1 cellular context compared by ENCODE assay signal in genomic region chr9:91902465-91903125, GRCh38.
TF ChIP-seq lines count a peak whose summit lies in the region.

No MANE protein-coding gene starts in this region.

TF ChIP-seq in H1, 55 proteins besides CTCF, POLR2A, EP300 and RAD21 (continued from another document):
- no peak for TF ChIP-seq NANOG (IDR thresholded peaks at IDR 0.05; ENCODE audit: insufficient read depth, low read depth, low read length, poor library complexity, severe bottlenecking)
- no peak for TF ChIP-seq JUND (IDR thresholded peaks at IDR 0.05; ENCODE audit: low read length)
- TF ChIP-seq NRF1 (IDR thresholded peaks at IDR 0.05; ENCODE audit: low read depth, low read length) = no peak
- no peak for TF ChIP-seq CEBPB (IDR thresholded peaks at IDR 0.05; ENCODE audit: low read depth, low read length)
- TF ChIP-seq SRF (IDR thresholded peaks at IDR 0.05; ENCODE audit: low read depth, low read length) = no peak
- TF ChIP-seq POU5F1 (IDR thresholded peaks at IDR 0.05; ENCODE audit: low read depth, low read length) = no peak
- TF ChIP-seq JUN (IDR thresholded peaks at IDR 0.05; ENCODE audit: low read depth, low read length) = no peak
- no peak for TF ChIP-seq HDAC2 (IDR thresholded peaks at IDR 0.05; ENCODE audit: borderline replicate concordance in 1 of 2, low read depth in 2 of 2, low read length in 2 of 2)
- TF ChIP-seq, protein P1, sequence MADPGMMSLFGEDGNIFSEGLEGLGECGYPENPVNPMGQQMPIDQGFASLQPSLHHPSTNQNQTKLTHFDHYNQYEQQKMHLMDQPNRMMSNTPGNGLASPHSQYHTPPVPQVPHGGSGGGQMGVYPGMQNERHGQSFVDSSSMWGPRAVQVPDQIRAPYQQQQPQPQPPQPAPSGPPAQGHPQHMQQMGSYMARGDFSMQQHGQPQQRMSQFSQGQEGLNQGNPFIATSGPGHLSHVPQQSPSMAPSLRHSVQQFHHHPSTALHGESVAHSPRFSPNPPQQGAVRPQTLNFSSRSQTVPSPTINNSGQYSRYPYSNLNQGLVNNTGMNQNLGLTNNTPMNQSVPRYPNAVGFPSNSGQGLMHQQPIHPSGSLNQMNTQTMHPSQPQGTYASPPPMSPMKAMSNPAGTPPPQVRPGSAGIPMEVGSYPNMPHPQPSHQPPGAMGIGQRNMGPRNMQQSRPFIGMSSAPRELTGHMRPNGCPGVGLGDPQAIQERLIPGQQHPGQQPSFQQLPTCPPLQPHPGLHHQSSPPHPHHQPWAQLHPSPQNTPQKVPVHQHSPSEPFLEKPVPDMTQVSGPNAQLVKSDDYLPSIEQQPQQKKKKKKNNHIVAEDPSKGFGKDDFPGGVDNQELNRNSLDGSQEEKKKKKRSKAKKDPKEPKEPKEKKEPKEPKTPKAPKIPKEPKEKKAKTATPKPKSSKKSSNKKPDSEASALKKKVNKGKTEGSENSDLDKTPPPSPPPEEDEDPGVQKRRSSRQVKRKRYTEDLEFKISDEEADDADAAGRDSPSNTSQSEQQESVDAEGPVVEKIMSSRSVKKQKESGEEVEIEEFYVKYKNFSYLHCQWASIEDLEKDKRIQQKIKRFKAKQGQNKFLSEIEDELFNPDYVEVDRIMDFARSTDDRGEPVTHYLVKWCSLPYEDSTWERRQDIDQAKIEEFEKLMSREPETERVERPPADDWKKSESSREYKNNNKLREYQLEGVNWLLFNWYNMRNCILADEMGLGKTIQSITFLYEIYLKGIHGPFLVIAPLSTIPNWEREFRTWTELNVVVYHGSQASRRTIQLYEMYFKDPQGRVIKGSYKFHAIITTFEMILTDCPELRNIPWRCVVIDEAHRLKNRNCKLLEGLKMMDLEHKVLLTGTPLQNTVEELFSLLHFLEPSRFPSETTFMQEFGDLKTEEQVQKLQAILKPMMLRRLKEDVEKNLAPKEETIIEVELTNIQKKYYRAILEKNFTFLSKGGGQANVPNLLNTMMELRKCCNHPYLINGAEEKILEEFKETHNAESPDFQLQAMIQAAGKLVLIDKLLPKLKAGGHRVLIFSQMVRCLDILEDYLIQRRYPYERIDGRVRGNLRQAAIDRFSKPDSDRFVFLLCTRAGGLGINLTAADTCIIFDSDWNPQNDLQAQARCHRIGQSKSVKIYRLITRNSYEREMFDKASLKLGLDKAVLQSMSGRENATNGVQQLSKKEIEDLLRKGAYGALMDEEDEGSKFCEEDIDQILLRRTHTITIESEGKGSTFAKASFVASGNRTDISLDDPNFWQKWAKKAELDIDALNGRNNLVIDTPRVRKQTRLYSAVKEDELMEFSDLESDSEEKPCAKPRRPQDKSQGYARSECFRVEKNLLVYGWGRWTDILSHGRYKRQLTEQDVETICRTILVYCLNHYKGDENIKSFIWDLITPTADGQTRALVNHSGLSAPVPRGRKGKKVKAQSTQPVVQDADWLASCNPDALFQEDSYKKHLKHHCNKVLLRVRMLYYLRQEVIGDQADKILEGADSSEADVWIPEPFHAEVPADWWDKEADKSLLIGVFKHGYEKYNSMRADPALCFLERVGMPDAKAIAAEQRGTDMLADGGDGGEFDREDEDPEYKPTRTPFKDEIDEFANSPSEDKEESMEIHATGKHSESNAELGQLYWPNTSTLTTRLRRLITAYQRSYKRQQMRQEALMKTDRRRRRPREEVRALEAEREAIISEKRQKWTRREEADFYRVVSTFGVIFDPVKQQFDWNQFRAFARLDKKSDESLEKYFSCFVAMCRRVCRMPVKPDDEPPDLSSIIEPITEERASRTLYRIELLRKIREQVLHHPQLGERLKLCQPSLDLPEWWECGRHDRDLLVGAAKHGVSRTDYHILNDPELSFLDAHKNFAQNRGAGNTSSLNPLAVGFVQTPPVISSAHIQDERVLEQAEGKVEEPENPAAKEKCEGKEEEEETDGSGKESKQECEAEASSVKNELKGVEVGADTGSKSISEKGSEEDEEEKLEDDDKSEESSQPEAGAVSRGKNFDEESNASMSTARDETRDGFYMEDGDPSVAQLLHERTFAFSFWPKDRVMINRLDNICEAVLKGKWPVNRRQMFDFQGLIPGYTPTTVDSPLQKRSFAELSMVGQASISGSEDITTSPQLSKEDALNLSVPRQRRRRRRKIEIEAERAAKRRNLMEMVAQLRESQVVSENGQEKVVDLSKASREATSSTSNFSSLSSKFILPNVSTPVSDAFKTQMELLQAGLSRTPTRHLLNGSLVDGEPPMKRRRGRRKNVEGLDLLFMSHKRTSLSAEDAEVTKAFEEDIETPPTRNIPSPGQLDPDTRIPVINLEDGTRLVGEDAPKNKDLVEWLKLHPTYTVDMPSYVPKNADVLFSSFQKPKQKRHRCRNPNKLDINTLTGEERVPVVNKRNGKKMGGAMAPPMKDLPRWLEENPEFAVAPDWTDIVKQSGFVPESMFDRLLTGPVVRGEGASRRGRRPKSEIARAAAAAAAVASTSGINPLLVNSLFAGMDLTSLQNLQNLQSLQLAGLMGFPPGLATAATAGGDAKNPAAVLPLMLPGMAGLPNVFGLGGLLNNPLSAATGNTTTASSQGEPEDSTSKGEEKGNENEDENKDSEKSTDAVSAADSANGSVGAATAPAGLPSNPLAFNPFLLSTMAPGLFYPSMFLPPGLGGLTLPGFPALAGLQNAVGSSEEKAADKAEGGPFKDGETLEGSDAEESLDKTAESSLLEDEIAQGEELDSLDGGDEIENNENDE (IDR thresholded peaks at IDR 0.05; ENCODE audit: insufficient replicate concordance, low read length) = no peak
- no peak for TF ChIP-seq TAF7 (optimal IDR thresholded peaks at IDR 0.05; ENCODE audit: borderline replicate concordance, low read depth, low read length)
